In the genomic region with DNA sequence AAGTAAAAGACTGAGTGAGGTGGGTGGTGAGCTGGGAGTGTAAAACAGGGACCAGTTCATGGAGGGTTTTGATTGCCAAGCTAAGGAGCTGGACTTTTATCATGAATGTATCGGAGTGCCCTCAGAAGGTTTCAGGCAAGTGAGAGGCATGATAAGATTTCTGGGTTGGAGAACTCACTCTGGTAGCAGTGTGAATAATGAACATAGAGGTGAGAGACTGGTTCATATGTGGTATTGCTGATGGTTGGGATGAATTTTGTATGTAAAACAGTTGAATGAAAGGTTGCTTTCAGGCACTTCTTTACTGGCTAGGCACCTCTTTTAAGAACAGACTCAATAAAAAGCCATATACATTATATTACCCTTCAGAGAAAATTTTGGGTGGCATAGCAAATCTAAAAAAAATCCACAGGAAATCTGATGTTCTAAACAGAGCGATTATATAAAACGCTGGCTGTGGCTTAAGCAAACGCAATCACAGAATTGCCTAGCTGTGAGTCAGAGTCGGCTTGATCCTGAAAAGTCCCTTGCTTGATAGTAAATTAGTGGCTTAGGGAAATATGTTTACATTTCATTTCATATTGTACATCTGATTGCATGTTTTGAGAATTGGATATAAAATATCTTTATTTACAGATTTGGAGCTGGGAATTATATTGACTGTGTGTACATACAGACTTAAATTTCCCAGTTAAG, we compare ENCODE assay signal across 1 cellular context.
TF ChIP-seq lines count a peak whose summit lies in the region.

No MANE protein-coding gene starts in this region.

TF ChIP-seq in H1, 55 proteins besides CTCF, POLR2A, EP300 and RAD21:
- TF ChIP-seq RBBP5 (IDR thresholded peaks at IDR 0.05; ENCODE audit: borderline replicate concordance, low read depth, low read length), result no peak
- TF ChIP-seq TEAD4 (IDR thresholded peaks at IDR 0.05; ENCODE audit: low read depth, low read length), result no peak
- no peak for TF ChIP-seq SAP30 (IDR thresholded peaks at IDR 0.05; ENCODE audit: insufficient read depth, insufficient replicate concordance, low read length)
- no peak for TF ChIP-seq HDAC2 (IDR thresholded peaks at IDR 0.05; ENCODE audit: borderline replicate concordance in 1 of 2, low read depth in 2 of 2, low read length in 2 of 2)
- TF ChIP-seq BRCA1 (IDR thresholded peaks at IDR 0.05; ENCODE audit: low read depth, low read length), result no peak
- no peak for TF ChIP-seq KDM1A (IDR thresholded peaks at IDR 0.05; ENCODE audit: borderline replicate concordance, low read length)
- no peak for TF ChIP-seq BCL11A (IDR thresholded peaks at IDR 0.05; ENCODE audit: low read depth in 2 of 2, low read length in 2 of 2)
- TF ChIP-seq RXRA (IDR thresholded peaks at IDR 0.05; ENCODE audit: insufficient read depth, low read depth, low read length), result no peak
- TF ChIP-seq, protein P1, sequence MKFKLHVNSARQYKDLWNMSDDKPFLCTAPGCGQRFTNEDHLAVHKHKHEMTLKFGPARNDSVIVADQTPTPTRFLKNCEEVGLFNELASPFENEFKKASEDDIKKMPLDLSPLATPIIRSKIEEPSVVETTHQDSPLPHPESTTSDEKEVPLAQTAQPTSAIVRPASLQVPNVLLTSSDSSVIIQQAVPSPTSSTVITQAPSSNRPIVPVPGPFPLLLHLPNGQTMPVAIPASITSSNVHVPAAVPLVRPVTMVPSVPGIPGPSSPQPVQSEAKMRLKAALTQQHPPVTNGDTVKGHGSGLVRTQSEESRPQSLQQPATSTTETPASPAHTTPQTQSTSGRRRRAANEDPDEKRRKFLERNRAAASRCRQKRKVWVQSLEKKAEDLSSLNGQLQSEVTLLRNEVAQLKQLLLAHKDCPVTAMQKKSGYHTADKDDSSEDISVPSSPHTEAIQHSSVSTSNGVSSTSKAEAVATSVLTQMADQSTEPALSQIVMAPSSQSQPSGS (IDR thresholded peaks at IDR 0.05; ENCODE audit: low read length), result no peak
- TF ChIP-seq CBX8 (IDR thresholded peaks at IDR 0.05; ENCODE audit: borderline replicate concordance, low read depth, low read length), result no peak
- no peak for TF ChIP-seq NRF1 (IDR thresholded peaks at IDR 0.05; ENCODE audit: low read depth, low read length)
- no peak for TF ChIP-seq SP1 (IDR thresholded peaks at IDR 0.05; ENCODE audit: low read depth, low read length)
- no peak for TF ChIP-seq CHD2 (IDR thresholded peaks at IDR 0.05; ENCODE audit: low read length)
- TF ChIP-seq SUZ12 (IDR thresholded peaks at IDR 0.05; ENCODE audit: low read length), result no peak
